ENCODE assay signal across 10 cellular contexts in genomic region chr2:146523218-146523617, GRCh38.
DNase-seq lines count a peak whose midpoint lies in the region; ATAC-seq, FAIRE-seq and TF ChIP-seq lines count a peak whose summit lies in the region.
"Had no signal": no experiment of that assay in that cellular context is flagged by ENCODE, and none has a peak within 500 bp of the region (broad histone marks: within the 10 kb centered on the region; RNA-seq: fewer than 3 reads in every experiment).

No MANE protein-coding gene starts in this region.

- H3K4me1 Mint-ChIP-seq in astrocyte (ENCODE audit: low read depth, unreplicated experiment): peaks cover 2% of the 10 kb centered on the region
- no peaks in the 10 kb centered on the region for H3K4me1 Mint-ChIP-seq in activated CD8-positive, alpha-beta memory T cell treated with anti-CD3 and anti-CD28 coated beads, Interleukin-2, amount 10 ng/mL, durations not matched to agents 7 days and 5 days
- H3K4me1 Mint-ChIP-seq in T-cell: no peaks in the 10 kb centered on the region

- H3K9me3 ChIP-seq in astrocyte (ENCODE audit: insufficient read depth, low read depth, low read length): peaks cover 4% of the 10 kb centered on the region
- no peaks in the 10 kb centered on the region for H3K9me3 ChIP-seq in neural cell (ENCODE audit: low read length)
- H3K9me3 ChIP-seq: ovary had no signal

- no peaks in the 10 kb centered on the region for H3K79me2 ChIP-seq in astrocyte (ENCODE audit: insufficient read depth, low read length)
- H3K79me2 ChIP-seq in neural cell (replicated peaks; ENCODE audit: insufficient read depth, low read length): no peaks in the 10 kb centered on the region

- H3K4me3 Mint-ChIP-seq in astrocyte (ENCODE audit: unreplicated experiment) (no peak overlapping the region), T-cell (no peak overlapping the region)
- H3K4me3 Mint-ChIP-seq in activated CD8-positive, alpha-beta memory T cell treated with anti-CD3 and anti-CD28 coated beads, Interleukin-2, amount 10 ng/mL, durations not matched to agents 7 days and 5 days: no peak overlapping the region

- TF ChIP-seq RAD21 in neural cell (conservative IDR thresholded peaks at IDR 0.05): peak; percentile 72

- H3K36me3 Mint-ChIP-seq in astrocyte (ENCODE audit: low read depth, unreplicated experiment) (no peaks in the 10 kb centered on the region), T-cell (no peaks in the 10 kb centered on the region)
- H3K36me3 Mint-ChIP-seq in activated CD8-positive, alpha-beta memory T cell treated with anti-CD3 and anti-CD28 coated beads, Interleukin-2, amount 10 ng/mL, durations not matched to agents 7 days and 5 days: no peaks in the 10 kb centered on the region

- H3K9me2 ChIP-seq in neural cell (ENCODE audit: insufficient read depth, low read length): no peaks in the 10 kb centered on the region

- no peak for FAIRE-seq in astrocyte (lab: Jason Lieb, UNC)

- H3K9me3 Mint-ChIP-seq in astrocyte (ENCODE audit: unreplicated experiment): peaks cover 1% of the 10 kb centered on the region
- H3K9me3 Mint-ChIP-seq in activated CD8-positive, alpha-beta memory T cell treated with anti-CD3 and anti-CD28 coated beads, Interleukin-2, amount 10 ng/mL, durations not matched to agents 7 days and 5 days (ENCODE audit: low read depth): no peaks in the 10 kb centered on the region
- H3K9me3 Mint-ChIP-seq in T-cell: peaks cover 0 to 3% (median 2%) of the 10 kb centered on the region in 3 donors

- peak; percentile 9 for DNase-seq in DMS53 (lab: John Stamatoyannopoulos, UW)
- no peak for DNase-seq in DMS53 treated with DMSO at 0.1 percent for 48 hours (lab: John Stamatoyannopoulos, UW; ENCODE audit: unreplicated experiment)
- DNase-seq in NCI-H1694 (lab: John Stamatoyannopoulos, UW): peak; percentile 59
- no peak for DNase-seq in astrocyte (ENCODE audit: low read depth)
- DNase-seq in activated CD8-positive, alpha-beta memory T cell treated with anti-CD3 and anti-CD28 coated beads, Interleukin-2, amount 10 ng/mL, durations not matched to agents 7 days and 5 days: no peak
- no peak for DNase-seq in T-cell
- DNase-seq: activated CD8-positive, alpha-beta memory T cell treated with anti-CD3 and anti-CD28 coated beads for 24 hours; ovary had no signal

- H3K27me3 ChIP-seq in astrocyte (ENCODE audit: insufficient read depth, low read length) (no peaks in the 10 kb centered on the region), neural cell (ENCODE audit: insufficient read depth, low read depth, low read length) (no peaks in the 10 kb centered on the region)

- H3K4me1 ChIP-seq in astrocyte (ENCODE audit: insufficient read depth, low read length): no peaks in the 10 kb centered on the region

- no peak overlapping the region for H3K27ac Mint-ChIP-seq in astrocyte (ENCODE audit: unreplicated experiment)
- no peak overlapping the region for H3K27ac Mint-ChIP-seq in activated CD8-positive, alpha-beta memory T cell treated with anti-CD3 and anti-CD28 coated beads, Interleukin-2, amount 10 ng/mL, durations not matched to agents 7 days and 5 days
- H3K27ac Mint-ChIP-seq in T-cell: no peak overlapping the region

- H3K27me3 Mint-ChIP-seq in astrocyte (ENCODE audit: low read depth, unreplicated experiment): no peaks in the 10 kb centered on the region
- H3K27me3 Mint-ChIP-seq in activated CD8-positive, alpha-beta memory T cell treated with anti-CD3 and anti-CD28 coated beads, Interleukin-2, amount 10 ng/mL, durations not matched to agents 7 days and 5 days: no peaks in the 10 kb centered on the region
- H3K27me3 Mint-ChIP-seq in T-cell: no peaks in the 10 kb centered on the region

- no peak for TF ChIP-seq EP300 in neural cell (conservative IDR thresholded peaks at IDR 0.05; ENCODE audit: poor library complexity, severe bottlenecking)

- H3K27ac ChIP-seq in astrocyte (ENCODE audit: low read depth, low read length) (no peak overlapping the region), neural cell (ENCODE audit: low read length) (no peak overlapping the region)
- H3K27ac ChIP-seq: ovary had no signal

- no peaks in the 10 kb centered on the region for H3K36me3 ChIP-seq in astrocyte (ENCODE audit: insufficient read depth, low read length)
- no peaks in the 10 kb centered on the region for H3K36me3 ChIP-seq in neural cell (ENCODE audit: insufficient read depth, low read length)
- H3K36me3 ChIP-seq: ovary had no signal

- ATAC-seq in GM21529 (IDR thresholded peaks at IDR 0.05; ENCODE audit: unreplicated experiment) (no peak), T-cell (replicated peaks in 1 of 4) (no peak)
- no peak for ATAC-seq in activated CD8-positive, alpha-beta memory T cell treated with anti-CD3 and anti-CD28 coated beads, Interleukin-2, amount 10 ng/mL, durations not matched to agents 7 days and 5 days

- CTCF ChIA-PET in activated CD8-positive, alpha-beta memory T cell treated with anti-CD3 and anti-CD28 coated beads, Interleukin-2, amount 10 ng/mL, durations not matched to agents 7 days and 5 days (lab: Charles Lee): no interaction called here
- CTCF ChIA-PET in T-cell (lab: Charles Lee): no interaction called here

- H3K9ac ChIP-seq in astrocyte (ENCODE audit: low read length): no peak overlapping the region
- H3K9ac ChIP-seq in neural cell (ENCODE audit: low read length): no peak overlapping the region

- no peaks in the 10 kb centered on the region for H3F3A ChIP-seq in neural cell (ENCODE audit: insufficient read depth, low read length, poor library complexity, severe bottlenecking)

- peak; percentile 23 for TF ChIP-seq CTCF in astrocyte (IDR thresholded peaks at IDR 0.05; ENCODE audit: insufficient read depth, low read depth, low read length)
- peak; percentile 66 for TF ChIP-seq CTCF in neural cell (IDR thresholded peaks at IDR 0.05; ENCODE audit: poor library complexity, severe bottlenecking)

- H2AFZ ChIP-seq in astrocyte (ENCODE audit: low read depth, low read length) (no peak overlapping the region), neural cell (ENCODE audit: low read depth, low read length) (no peak overlapping the region)

- H3K4me3 ChIP-seq in astrocyte (ENCODE audit: insufficient read depth, low read depth, low read length) (no peak overlapping the region), neural cell (ENCODE audit: low read length) (no peak overlapping the region)
- H3K4me3 ChIP-seq: ovary had no signal

- POLR2A ChIA-PET in T-cell (lab: Charles Lee): no interaction called here

- H4K20me1 ChIP-seq in astrocyte (ENCODE audit: insufficient read depth, low read length): no peaks in the 10 kb centered on the region
- H4K20me1 ChIP-seq in neural cell (ENCODE audit: insufficient read depth): no peaks in the 10 kb centered on the region

- no peak overlapping the region for H3K4me2 ChIP-seq in astrocyte (ENCODE audit: low read length)
- H3K4me2 ChIP-seq in neural cell (ENCODE audit: low read length): no peak overlapping the region

TF ChIP-seq in neural cell, 6 proteins besides CTCF, POLR2A, EP300 and RAD21:
- TF ChIP-seq, protein P1, sequence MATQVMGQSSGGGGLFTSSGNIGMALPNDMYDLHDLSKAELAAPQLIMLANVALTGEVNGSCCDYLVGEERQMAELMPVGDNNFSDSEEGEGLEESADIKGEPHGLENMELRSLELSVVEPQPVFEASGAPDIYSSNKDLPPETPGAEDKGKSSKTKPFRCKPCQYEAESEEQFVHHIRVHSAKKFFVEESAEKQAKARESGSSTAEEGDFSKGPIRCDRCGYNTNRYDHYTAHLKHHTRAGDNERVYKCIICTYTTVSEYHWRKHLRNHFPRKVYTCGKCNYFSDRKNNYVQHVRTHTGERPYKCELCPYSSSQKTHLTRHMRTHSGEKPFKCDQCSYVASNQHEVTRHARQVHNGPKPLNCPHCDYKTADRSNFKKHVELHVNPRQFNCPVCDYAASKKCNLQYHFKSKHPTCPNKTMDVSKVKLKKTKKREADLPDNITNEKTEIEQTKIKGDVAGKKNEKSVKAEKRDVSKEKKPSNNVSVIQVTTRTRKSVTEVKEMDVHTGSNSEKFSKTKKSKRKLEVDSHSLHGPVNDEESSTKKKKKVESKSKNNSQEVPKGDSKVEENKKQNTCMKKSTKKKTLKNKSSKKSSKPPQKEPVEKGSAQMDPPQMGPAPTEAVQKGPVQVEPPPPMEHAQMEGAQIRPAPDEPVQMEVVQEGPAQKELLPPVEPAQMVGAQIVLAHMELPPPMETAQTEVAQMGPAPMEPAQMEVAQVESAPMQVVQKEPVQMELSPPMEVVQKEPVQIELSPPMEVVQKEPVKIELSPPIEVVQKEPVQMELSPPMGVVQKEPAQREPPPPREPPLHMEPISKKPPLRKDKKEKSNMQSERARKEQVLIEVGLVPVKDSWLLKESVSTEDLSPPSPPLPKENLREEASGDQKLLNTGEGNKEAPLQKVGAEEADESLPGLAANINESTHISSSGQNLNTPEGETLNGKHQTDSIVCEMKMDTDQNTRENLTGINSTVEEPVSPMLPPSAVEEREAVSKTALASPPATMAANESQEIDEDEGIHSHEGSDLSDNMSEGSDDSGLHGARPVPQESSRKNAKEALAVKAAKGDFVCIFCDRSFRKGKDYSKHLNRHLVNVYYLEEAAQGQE (IDR thresholded peaks at IDR 0.05; ENCODE audit: borderline replicate concordance): no peak
- TF ChIP-seq SMC3 (conservative IDR thresholded peaks at IDR 0.05; ENCODE audit: poor library complexity): peak; percentile 66

Comparison
In these comparisons a context has a peak if more than half of its experiments do, and no peak if none do; other contexts are left out.
1. DNase-seq: peak in DMS53 (single experiment) and NCI-H1694 (single experiment); none in DMS53 treated with DMSO at 0.1 percent for 48 hours (single experiment), astrocyte (single experiment), activated CD8-positive, alpha-beta memory T cell treated with anti-CD3 and anti-CD28 coated beads, Interleukin-2, amount 10 ng/mL, durations not matched to agents 7 days and 5 days (single experiment) and T-cell (0 of 34).